Comparison of ENCODE assay signal across 8 cellular contexts in genomic region chr10:30028006-30028441, GRCh38. TPM values are rescaled to one million over a fixed set of nuclear protein-coding genes. Genes with fewer than 3 reads are reported as not detected.
DNase-seq lines count a peak whose midpoint lies in the region; ATAC-seq and TF ChIP-seq lines count a peak whose summit lies in the region.

No MANE protein-coding gene starts in this region.

- H2BK12ac ChIP-seq in H9 (ENCODE audit: insufficient read length, low read depth, low read length): no peak overlapping the region

- TF ChIP-seq EP300 in transverse colon (IDR thresholded peaks at IDR 0.05; ENCODE audit: low read depth): no peak

- no peak overlapping the region; the same call in 1 of the 2 replicates for H3K14ac ChIP-seq in H9 (ENCODE audit: insufficient read depth, low read length)

- H2BK120ac ChIP-seq in H9 (ENCODE audit: low read depth, low read length, poor library complexity, severe bottlenecking): no peak overlapping the region

- no peak overlapping the region for H3K4me2 ChIP-seq in H9 (ENCODE audit: insufficient read depth, insufficient read length, low read length)

- H3K9me3 ChIP-seq in left lung (no peaks in the 10 kb centered on the region), transverse colon (no peaks in the 10 kb centered on the region), H9 (ENCODE audit: control insufficient read depth, low read depth, low read length) (no peaks in the 10 kb centered on the region)

- no peak overlapping the region for H3K4ac ChIP-seq in H9 (ENCODE audit: low read depth, low read length)

- H3K27ac ChIP-seq in left lung (peak overlapping the region; percentile 53 to 86), transverse colon (peak overlapping the region; percentile 51 to 80 (median 74)), H9 (ENCODE audit: insufficient read length, low read depth, low read length) (no peak overlapping the region)

- H4K91ac ChIP-seq in H9 (ENCODE audit: insufficient read length, low read depth, low read length): no peak overlapping the region

- no peak overlapping the region for H3T11ph ChIP-seq in H9 (ENCODE audit: low read length)

- H3K36me3 Mint-ChIP-seq in activated naive CD4-positive, alpha-beta T cell treated with anti-CD3 and anti-CD28 coated beads, Interleukin-2, amount 50 U/mL, for 72 hours: no peaks in the 10 kb centered on the region
- no peaks in the 10 kb centered on the region; a peak in 1 of 7 replicates for H3K36me3 Mint-ChIP-seq in H9 (ENCODE audit: insufficient read depth in 1 of 3, low read depth in 3 of 3)

- H3K9me3 Mint-ChIP-seq in activated naive CD4-positive, alpha-beta T cell treated with anti-CD3 and anti-CD28 coated beads, Interleukin-2, amount 50 U/mL, for 72 hours: no peaks in the 10 kb centered on the region
- no peaks in the 10 kb centered on the region for H3K9me3 Mint-ChIP-seq in H9

- no peak overlapping the region for H2BK20ac ChIP-seq in H9 (ENCODE audit: low read depth, low read length, poor library complexity, severe bottlenecking)

- H3K23ac ChIP-seq in H9 (ENCODE audit: insufficient read length, low read depth, low read length): no peak overlapping the region

- H2AFZ ChIP-seq in H9 (ENCODE audit: low read length): no peak overlapping the region

- no peaks in the 10 kb centered on the region for H3K79me2 ChIP-seq in H9 (ENCODE audit: insufficient read depth, low read length)

- intact Hi-C loops in left lung (cut with DNase I) (no loop called here), transverse colon (cut with DNase I; ENCODE audit: low total_unique reads) (no loop called here)

- no peak overlapping the region for H3K56ac ChIP-seq in H9 (ENCODE audit: insufficient read length, low read depth, low read length)

- no peak overlapping the region for H2BK5ac ChIP-seq in H9 (ENCODE audit: insufficient read length, low read length)

- H4K8ac ChIP-seq in H9 (replicated peaks; ENCODE audit: insufficient read length, low read depth, low read length): no peak overlapping the region

- TF ChIP-seq CTCF in left lung (IDR thresholded peaks at IDR 0.05) (no peak), transverse colon (IDR thresholded peaks at IDR 0.05) (no peak), H9 (conservative IDR thresholded peaks at IDR 0.05) (no peak)

- H3K4me3 Mint-ChIP-seq in H9: no peak overlapping the region; a peak in 1 of 5 replicates

- TF ChIP-seq POLR2A in transverse colon (IDR thresholded peaks at IDR 0.05): no peak

- H3K27ac Mint-ChIP-seq in activated naive CD4-positive, alpha-beta T cell treated with anti-CD3 and anti-CD28 coated beads, Interleukin-2, amount 50 U/mL, for 72 hours: peak overlapping the region; percentile 24 to 81
- H3K27ac Mint-ChIP-seq in H9: peak overlapping the region in 1 of 3 experiments; percentile 65; a peak in 3 of 7 replicates

- no peak overlapping the region for H2BK15ac ChIP-seq in H9 (ENCODE audit: low read depth, low read length)

- peak; percentile 18 for DNase-seq in activated naive CD4-positive, alpha-beta T cell treated with Interleukin-2 at 50 U/mL for 16 hours
- DNase-seq in activated naive CD4-positive, alpha-beta T cell treated with anti-CD3 and anti-CD28 coated beads, Interleukin-2, amount 50 U/mL, for 16 hours: no peak
- peak in 1 of 2 donors; percentile 21 for DNase-seq in activated naive CD4-positive, alpha-beta T cell treated with anti-CD3 and anti-CD28 coated beads, Interleukin-2, amount 50 U/mL, for 72 hours (ENCODE audit: low spot score in 2 of 2)
- no peak for DNase-seq in left lung
- peak; percentile 13 for DNase-seq in transverse colon
- no peak for DNase-seq in GDM1 (lab: John Stamatoyannopoulos, UW)
- DNase-seq in HuH-7 (ENCODE audit: low spot score): no peak
- DNase-seq in H9: no peak

- no peak overlapping the region for H3K18ac ChIP-seq in H9 (ENCODE audit: insufficient read length, low read depth, low read length)

- no peaks in the 10 kb centered on the region for H3K79me1 ChIP-seq in H9 (ENCODE audit: insufficient read depth, low read depth, low read length, poor library complexity, severe bottlenecking)

- no peaks in the 10 kb centered on the region for H4K20me1 ChIP-seq in H9 (ENCODE audit: control insufficient read depth, insufficient read depth, insufficient read length)

- H3K4me1 Mint-ChIP-seq in H9: peaks cover 7% of the 10 kb centered on the region in 2 experiments

- H4K5ac ChIP-seq in H9 (ENCODE audit: insufficient read length, low read depth, low read length): no peak overlapping the region

- WGBS in transverse colon (ENCODE audit: low coverage in 1 of 2), 2 donors: 47 to 68% methylated on average over 3 to 8 of the region's 8 CpGs
- WGBS in H9 (ENCODE audit: extremely low coverage, insufficient read length, low lambda C conversion rate): no CpG with 5 or more reads among the region's 8 CpGs

- H3K4me1 ChIP-seq in left lung: peaks cover 8 to 40% of the 10 kb centered on the region in 2 donors
- peaks cover 8 to 27% (median 17%) of the 10 kb centered on the region in 4 donors for H3K4me1 ChIP-seq in transverse colon
- no peaks in the 10 kb centered on the region for H3K4me1 ChIP-seq in H9 (ENCODE audit: insufficient read depth, low read length)

- H3K9ac ChIP-seq in H9 (ENCODE audit: extremely low read depth, insufficient read length, low read length): no peak overlapping the region

- no peaks in the 10 kb centered on the region for H3K23me2 ChIP-seq in H9 (ENCODE audit: insufficient read length, low read depth, low read length, poor library complexity, severe bottlenecking)

- H3K36me3 ChIP-seq in left lung: no peaks in the 10 kb centered on the region
- no peaks in the 10 kb centered on the region for H3K36me3 ChIP-seq in transverse colon

- in situ Hi-C loops in transverse colon (cut with MboI; ENCODE audit: low pct_ligation_motif_present in 1 of 4, low pct_unique_long_range_greater_than_20kb in 1 of 4, low sequenced_read_pairs in 3 of 4): no loop called here

- H3K4me3 ChIP-seq in left lung (no peak overlapping the region), transverse colon (no peak overlapping the region)

- H2AK5ac ChIP-seq in H9 (ENCODE audit: insufficient read length, low read length): no peak overlapping the region

- H3K27me3 ChIP-seq in left lung (no peaks in the 10 kb centered on the region), transverse colon (no peaks in the 10 kb centered on the region), H9 (ENCODE audit: insufficient read depth, low read length) (no peaks in the 10 kb centered on the region)

- H3K27me3 Mint-ChIP-seq in H9 (ENCODE audit: low read depth): peaks cover 10% of the 10 kb centered on the region

- peak in 1 of 2 donors; percentile 21 for ATAC-seq in activated naive CD4-positive, alpha-beta T cell treated with anti-CD3 and anti-CD28 coated beads, Interleukin-2, amount 50 U/mL, for 72 hours
- ATAC-seq in left lung: peak; percentile 40

RNA-seq across cellular contexts. Expression of gene JCAD, which starts 31.4 kb away (rescaled TPM):
- under 1 TPM; 0.02 to 0.05 TPM for total RNA-seq in activated naive CD4-positive, alpha-beta T cell treated with anti-CD3 and anti-CD28 coated beads, Interleukin-2, amount 50 U/mL, for 72 hours
- total RNA-seq in left lung (10 to 100 TPM; 28.7 to 43.1 TPM), transverse colon (10 to 100 TPM; 13.0 to 40.8 (median 19.9) TPM), H9 (2021) (0.66 and 0.77 TPM in 2 replicates)

Comparison
In these comparisons a context has a peak if more than half of its experiments do, and no peak if none do; other contexts are left out.
1. DNase-seq: peak in activated naive CD4-positive, alpha-beta T cell treated with Interleukin-2 at 50 U/mL for 16 hours (single experiment) and transverse colon (single experiment); none in activated naive CD4-positive, alpha-beta T cell treated with anti-CD3 and anti-CD28 coated beads, Interleukin-2, amount 50 U/mL, for 16 hours (single experiment), left lung (0 of 2), GDM1 (single experiment), HuH-7 (single experiment) and H9 (single experiment).